ENCODE assay signal across 2 cellular contexts in the genomic region with DNA sequence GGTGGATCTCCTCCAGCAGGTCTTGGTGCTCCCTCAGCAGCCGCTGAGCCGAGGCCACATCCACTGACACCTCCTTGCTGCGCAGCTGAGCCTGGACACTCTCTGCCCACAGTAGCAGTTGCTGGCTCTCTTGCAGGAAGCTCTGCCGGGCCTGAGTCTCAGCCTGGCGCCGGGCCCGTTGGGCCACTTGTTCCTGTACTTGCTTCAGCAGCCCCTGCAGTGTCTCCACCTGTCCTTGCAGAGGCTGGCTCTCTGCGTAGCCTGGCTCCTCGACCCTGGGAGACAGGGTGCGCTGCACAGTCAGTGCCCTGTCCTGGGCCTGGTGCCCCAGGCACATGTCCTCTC.
TF ChIP-seq lines count a peak whose summit lies in the region.

No MANE protein-coding gene starts in this region.

TF ChIP-seq in GM23338, 12 proteins besides CTCF, POLR2A, EP300 and RAD21 (continues in another document):
- TF ChIP-seq STAT1 (IDR thresholded peaks at IDR 0.05; ENCODE audit: unreplicated experiment) (no peak), JUNB (IDR thresholded peaks at IDR 0.05; ENCODE audit: unreplicated experiment) (no peak), CREB1 (CRISPR knock-in tag; IDR thresholded peaks at IDR 0.05; ENCODE audit: low read depth) (no peak), ZNF331 (CRISPR knock-in tag; IDR thresholded peaks at IDR 0.05; ENCODE audit: low read depth) (no peak), NANOG (IDR thresholded peaks at IDR 0.05; ENCODE audit: borderline replicate concordance) (no peak), ZNF114 (CRISPR knock-in tag; IDR thresholded peaks at IDR 0.05) (no peak), POLR2AphosphoS5 (IDR thresholded peaks at IDR 0.05; ENCODE audit: low read depth) (no peak), EZH2phosphoT487 (IDR thresholded peaks at IDR 0.05; ENCODE audit: unreplicated experiment) (no peak)
- TF ChIP-seq, protein P1, sequence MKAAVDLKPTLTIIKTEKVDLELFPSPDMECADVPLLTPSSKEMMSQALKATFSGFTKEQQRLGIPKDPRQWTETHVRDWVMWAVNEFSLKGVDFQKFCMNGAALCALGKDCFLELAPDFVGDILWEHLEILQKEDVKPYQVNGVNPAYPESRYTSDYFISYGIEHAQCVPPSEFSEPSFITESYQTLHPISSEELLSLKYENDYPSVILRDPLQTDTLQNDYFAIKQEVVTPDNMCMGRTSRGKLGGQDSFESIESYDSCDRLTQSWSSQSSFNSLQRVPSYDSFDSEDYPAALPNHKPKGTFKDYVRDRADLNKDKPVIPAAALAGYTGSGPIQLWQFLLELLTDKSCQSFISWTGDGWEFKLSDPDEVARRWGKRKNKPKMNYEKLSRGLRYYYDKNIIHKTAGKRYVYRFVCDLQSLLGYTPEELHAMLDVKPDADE (IDR thresholded peaks at IDR 0.05), result no peak
- TF ChIP-seq, protein P2, sequence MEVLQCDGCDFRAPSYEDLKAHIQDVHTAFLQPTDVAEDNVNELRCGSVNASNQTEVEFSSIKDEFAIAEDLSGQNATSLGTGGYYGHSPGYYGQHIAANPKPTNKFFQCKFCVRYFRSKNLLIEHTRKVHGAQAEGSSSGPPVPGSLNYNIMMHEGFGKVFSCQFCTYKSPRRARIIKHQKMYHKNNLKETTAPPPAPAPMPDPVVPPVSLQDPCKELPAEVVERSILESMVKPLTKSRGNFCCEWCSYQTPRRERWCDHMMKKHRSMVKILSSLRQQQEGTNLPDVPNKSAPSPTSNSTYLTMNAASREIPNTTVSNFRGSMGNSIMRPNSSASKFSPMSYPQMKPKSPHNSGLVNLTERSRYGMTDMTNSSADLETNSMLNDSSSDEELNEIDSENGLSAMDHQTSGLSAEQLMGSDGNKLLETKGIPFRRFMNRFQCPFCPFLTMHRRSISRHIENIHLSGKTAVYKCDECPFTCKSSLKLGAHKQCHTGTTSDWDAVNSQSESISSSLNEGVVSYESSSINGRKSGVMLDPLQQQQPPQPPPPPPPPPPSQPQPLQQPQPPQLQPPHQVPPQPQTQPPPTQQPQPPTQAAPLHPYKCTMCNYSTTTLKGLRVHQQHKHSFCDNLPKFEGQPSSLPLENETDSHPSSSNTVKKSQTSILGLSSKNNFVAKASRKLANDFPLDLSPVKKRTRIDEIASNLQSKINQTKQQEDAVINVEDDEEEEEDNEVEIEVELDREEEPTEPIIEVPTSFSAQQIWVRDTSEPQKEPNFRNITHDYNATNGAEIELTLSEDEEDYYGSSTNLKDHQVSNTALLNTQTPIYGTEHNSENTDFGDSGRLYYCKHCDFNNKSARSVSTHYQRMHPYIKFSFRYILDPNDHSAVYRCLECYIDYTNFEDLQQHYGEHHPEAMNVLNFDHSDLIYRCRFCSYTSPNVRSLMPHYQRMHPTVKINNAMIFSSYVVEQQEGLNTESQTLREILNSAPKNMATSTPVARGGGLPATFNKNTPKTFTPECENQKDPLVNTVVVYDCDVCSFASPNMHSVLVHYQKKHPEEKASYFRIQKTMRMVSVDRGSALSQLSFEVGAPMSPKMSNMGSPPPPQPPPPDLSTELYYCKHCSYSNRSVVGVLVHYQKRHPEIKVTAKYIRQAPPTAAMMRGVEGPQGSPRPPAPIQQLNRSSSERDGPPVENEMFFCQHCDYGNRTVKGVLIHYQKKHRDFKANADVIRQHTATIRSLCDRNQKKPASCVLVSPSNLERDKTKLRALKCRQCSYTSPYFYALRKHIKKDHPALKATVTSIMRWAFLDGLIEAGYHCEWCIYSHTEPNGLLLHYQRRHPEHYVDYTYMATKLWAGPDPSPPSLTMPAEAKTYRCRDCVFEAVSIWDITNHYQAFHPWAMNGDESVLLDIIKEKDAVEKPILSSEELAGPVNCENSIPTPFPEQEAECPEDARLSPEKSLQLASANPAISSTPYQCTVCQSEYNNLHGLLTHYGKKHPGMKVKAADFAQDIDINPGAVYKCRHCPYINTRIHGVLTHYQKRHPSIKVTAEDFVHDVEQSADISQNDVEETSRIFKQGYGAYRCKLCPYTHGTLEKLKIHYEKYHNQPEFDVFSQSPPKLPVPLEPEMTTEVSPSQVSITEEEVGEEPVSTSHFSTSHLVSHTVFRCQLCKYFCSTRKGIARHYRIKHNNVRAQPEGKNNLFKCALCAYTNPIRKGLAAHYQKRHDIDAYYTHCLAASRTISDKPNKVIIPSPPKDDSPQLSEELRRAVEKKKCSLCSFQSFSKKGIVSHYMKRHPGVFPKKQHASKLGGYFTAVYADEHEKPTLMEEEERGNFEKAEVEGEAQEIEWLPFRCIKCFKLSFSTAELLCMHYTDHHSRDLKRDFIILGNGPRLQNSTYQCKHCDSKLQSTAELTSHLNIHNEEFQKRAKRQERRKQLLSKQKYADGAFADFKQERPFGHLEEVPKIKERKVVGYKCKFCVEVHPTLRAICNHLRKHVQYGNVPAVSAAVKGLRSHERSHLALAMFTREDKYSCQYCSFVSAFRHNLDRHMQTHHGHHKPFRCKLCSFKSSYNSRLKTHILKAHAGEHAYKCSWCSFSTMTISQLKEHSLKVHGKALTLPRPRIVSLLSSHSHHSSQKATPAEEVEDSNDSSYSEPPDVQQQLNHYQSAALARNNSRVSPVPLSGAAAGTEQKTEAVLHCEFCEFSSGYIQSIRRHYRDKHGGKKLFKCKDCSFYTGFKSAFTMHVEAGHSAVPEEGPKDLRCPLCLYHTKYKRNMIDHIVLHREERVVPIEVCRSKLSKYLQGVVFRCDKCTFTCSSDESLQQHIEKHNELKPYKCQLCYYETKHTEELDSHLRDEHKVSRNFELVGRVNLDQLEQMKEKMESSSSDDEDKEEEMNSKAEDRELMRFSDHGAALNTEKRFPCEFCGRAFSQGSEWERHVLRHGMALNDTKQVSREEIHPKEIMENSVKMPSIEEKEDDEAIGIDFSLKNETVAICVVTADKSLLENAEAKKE (CRISPR knock-in tag; IDR thresholded peaks at IDR 0.05), result no peak
- TF ChIP-seq, protein P3, sequence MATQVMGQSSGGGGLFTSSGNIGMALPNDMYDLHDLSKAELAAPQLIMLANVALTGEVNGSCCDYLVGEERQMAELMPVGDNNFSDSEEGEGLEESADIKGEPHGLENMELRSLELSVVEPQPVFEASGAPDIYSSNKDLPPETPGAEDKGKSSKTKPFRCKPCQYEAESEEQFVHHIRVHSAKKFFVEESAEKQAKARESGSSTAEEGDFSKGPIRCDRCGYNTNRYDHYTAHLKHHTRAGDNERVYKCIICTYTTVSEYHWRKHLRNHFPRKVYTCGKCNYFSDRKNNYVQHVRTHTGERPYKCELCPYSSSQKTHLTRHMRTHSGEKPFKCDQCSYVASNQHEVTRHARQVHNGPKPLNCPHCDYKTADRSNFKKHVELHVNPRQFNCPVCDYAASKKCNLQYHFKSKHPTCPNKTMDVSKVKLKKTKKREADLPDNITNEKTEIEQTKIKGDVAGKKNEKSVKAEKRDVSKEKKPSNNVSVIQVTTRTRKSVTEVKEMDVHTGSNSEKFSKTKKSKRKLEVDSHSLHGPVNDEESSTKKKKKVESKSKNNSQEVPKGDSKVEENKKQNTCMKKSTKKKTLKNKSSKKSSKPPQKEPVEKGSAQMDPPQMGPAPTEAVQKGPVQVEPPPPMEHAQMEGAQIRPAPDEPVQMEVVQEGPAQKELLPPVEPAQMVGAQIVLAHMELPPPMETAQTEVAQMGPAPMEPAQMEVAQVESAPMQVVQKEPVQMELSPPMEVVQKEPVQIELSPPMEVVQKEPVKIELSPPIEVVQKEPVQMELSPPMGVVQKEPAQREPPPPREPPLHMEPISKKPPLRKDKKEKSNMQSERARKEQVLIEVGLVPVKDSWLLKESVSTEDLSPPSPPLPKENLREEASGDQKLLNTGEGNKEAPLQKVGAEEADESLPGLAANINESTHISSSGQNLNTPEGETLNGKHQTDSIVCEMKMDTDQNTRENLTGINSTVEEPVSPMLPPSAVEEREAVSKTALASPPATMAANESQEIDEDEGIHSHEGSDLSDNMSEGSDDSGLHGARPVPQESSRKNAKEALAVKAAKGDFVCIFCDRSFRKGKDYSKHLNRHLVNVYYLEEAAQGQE (IDR thresholded peaks at IDR 0.05; ENCODE audit: unreplicated experiment), result no peak

TF ChIP-seq in H1, 55 proteins besides CTCF, POLR2A, EP300 and RAD21:
- TF ChIP-seq EGR1 (IDR thresholded peaks at IDR 0.05; ENCODE audit: borderline replicate concordance, low read depth, low read length), result no peak
- TF ChIP-seq SIN3A (conservative IDR thresholded peaks at IDR 0.05 in 1 of 2, IDR thresholded peaks at IDR 0.05 in 1 of 2; ENCODE audit: low read depth in 1 of 2, low read length in 2 of 2), result no peak
- no peak for TF ChIP-seq CEBPB (IDR thresholded peaks at IDR 0.05; ENCODE audit: low read depth, low read length)
- TF ChIP-seq BCL11A (IDR thresholded peaks at IDR 0.05; ENCODE audit: low read depth in 2 of 2, low read length in 2 of 2), result no peak
- TF ChIP-seq SP4 (IDR thresholded peaks at IDR 0.05; ENCODE audit: low read length), result no peak
- TF ChIP-seq EZH2 (IDR thresholded peaks at IDR 0.05; ENCODE audit: low read depth, low read length, severe bottlenecking), result no peak
- TF ChIP-seq, protein P4, sequence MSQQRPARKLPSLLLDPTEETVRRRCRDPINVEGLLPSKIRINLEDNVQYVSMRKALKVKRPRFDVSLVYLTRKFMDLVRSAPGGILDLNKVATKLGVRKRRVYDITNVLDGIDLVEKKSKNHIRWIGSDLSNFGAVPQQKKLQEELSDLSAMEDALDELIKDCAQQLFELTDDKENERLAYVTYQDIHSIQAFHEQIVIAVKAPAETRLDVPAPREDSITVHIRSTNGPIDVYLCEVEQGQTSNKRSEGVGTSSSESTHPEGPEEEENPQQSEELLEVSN (IDR thresholded peaks at IDR 0.05), result no peak
- TF ChIP-seq MAFK (IDR thresholded peaks at IDR 0.05; ENCODE audit: low read depth, low read length), result no peak
- no peak for TF ChIP-seq CHD1 (IDR thresholded peaks at IDR 0.05; ENCODE audit: low read depth, low read length)
- no peak for TF ChIP-seq BACH1 (IDR thresholded peaks at IDR 0.05; ENCODE audit: low read length)
- no peak for TF ChIP-seq KDM5A (IDR thresholded peaks at IDR 0.05; ENCODE audit: low read length)
- no peak for TF ChIP-seq CHD2 (IDR thresholded peaks at IDR 0.05; ENCODE audit: low read length)
- TF ChIP-seq, protein P5, sequence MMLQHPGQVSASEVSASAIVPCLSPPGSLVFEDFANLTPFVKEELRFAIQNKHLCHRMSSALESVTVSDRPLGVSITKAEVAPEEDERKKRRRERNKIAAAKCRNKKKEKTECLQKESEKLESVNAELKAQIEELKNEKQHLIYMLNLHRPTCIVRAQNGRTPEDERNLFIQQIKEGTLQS (IDR thresholded peaks at IDR 0.05; ENCODE audit: insufficient read depth, low read depth, low read length), result no peak
- TF ChIP-seq NRF1 (IDR thresholded peaks at IDR 0.05; ENCODE audit: low read depth, low read length), result no peak
- no peak for TF ChIP-seq POU5F1 (IDR thresholded peaks at IDR 0.05; ENCODE audit: low read depth, low read length)
- TF ChIP-seq JUN (IDR thresholded peaks at IDR 0.05; ENCODE audit: low read depth, low read length), result no peak
- TF ChIP-seq ASH2L (IDR thresholded peaks at IDR 0.05; ENCODE audit: low read length), result no peak
TF ChIP-seq in H1: peak in this region for 0.
